ENCODE assay signal across 1 cellular context in the genomic region with DNA sequence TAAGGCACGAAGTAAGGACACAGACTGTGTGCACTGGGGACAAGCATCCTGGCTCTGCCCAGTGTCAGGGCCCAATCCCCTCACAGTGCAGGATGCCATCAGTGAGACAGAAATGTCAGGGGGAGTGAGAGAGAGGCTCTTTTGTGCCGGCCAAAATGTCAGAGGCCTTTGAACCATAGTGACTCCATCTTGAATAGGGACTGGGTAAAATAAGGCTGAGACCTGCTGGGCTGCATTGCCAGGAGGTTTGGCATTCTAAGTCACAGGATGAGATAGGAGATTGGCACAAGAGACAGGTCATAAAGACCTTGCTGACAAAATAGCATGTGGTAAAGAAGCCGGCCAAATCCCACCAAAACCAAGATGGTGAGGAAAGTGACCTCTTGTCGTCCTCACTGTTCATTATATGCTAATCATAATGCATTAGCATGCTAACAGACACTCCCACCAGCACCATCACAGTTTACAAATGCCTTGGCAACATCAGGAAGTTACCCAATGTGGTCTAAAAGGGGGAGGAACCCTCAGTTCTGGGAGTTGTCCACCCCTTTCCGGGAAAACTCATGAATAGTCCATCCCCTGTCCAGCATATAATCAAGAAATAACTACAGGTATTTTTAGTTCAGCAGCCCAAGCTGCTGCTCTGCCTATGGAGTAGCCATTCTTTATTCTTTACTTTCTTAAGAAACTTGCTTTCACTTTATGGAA.
TF ChIP-seq lines count a peak whose summit lies in the region.

No MANE protein-coding gene starts in this region.

TF ChIP-seq in K562, 482 proteins besides CTCF, POLR2A, EP300 and RAD21 (continued from another document and continues in another):
- TF ChIP-seq, protein P1, sequence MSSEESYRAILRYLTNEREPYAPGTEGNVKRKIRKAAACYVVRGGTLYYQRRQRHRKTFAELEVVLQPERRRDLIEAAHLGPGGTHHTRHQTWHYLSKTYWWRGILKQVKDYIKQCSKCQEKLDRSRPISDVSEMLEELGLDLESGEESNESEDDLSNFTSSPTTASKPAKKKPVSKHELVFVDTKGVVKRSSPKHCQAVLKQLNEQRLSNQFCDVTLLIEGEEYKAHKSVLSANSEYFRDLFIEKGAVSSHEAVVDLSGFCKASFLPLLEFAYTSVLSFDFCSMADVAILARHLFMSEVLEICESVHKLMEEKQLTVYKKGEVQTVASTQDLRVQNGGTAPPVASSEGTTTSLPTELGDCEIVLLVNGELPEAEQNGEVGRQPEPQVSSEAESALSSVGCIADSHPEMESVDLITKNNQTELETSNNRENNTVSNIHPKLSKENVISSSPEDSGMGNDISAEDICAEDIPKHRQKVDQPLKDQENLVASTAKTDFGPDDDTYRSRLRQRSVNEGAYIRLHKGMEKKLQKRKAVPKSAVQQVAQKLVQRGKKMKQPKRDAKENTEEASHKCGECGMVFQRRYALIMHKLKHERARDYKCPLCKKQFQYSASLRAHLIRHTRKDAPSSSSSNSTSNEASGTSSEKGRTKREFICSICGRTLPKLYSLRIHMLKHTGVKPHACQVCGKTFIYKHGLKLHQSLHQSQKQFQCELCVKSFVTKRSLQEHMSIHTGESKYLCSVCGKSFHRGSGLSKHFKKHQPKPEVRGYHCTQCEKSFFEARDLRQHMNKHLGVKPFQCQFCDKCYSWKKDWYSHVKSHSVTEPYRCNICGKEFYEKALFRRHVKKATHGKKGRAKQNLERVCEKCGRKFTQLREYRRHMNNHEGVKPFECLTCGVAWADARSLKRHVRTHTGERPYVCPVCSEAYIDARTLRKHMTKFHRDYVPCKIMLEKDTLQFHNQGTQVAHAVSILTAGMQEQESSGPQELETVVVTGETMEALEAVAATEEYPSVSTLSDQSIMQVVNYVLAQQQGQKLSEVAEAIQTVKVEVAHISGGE (CRISPR knock-in tag; IDR thresholded peaks at IDR 0.05): peak in 1 of 3 experiments; percentile 68; a peak in 2 of 6 replicates
- TF ChIP-seq HLTF (IDR thresholded peaks at IDR 0.05) (no peak), MIER1 (IDR thresholded peaks at IDR 0.05; ENCODE audit: low read depth) (no peak), DNMT1 (IDR thresholded peaks at IDR 0.05) (no peak), CREBBP (IDR thresholded peaks at IDR 0.05; ENCODE audit: low read depth, low read length) (no peak), ZNF445 (CRISPR knock-in tag; IDR thresholded peaks at IDR 0.05; ENCODE audit: low read depth) (peak; percentile 88; the same call in 1 of the 2 replicates), NR1H2 (CRISPR knock-in tag; IDR thresholded peaks at IDR 0.05) (no peak), RBM25 (IDR thresholded peaks at IDR 0.05; ENCODE audit: low read depth, low read length, severe bottlenecking) (no peak), NCOA1 (IDR thresholded peaks at IDR 0.05; ENCODE audit: low read depth) (no peak), SOX6 (IDR thresholded peaks at IDR 0.05) (peak; percentile 50; the same call in 1 of the 2 replicates), TFAM (CRISPR knock-in tag; conservative IDR thresholded peaks at IDR 0.05) (no peak), TSC22D4 (tag; IDR thresholded peaks at IDR 0.05) (no peak), ZFP36 (IDR thresholded peaks at IDR 0.05; ENCODE audit: low read depth, low read length, partially characterized antibody) (no peak), ZNF589 (CRISPR knock-in tag; IDR thresholded peaks at IDR 0.05; ENCODE audit: low read depth) (peak; percentile 89), MEIS2 (IDR thresholded peaks at IDR 0.05; ENCODE audit: partially characterized antibody) (no peak), ZNF174 (CRISPR knock-in tag; IDR thresholded peaks at IDR 0.05) (no peak), ZNF696 (CRISPR knock-in tag; conservative IDR thresholded peaks at IDR 0.05) (no peak), SNIP1 (IDR thresholded peaks at IDR 0.05; ENCODE audit: low read depth) (no peak), MAFK (IDR thresholded peaks at IDR 0.05; ENCODE audit: low read length) (no peak), RFX1 (IDR thresholded peaks at IDR 0.05) (peak; percentile 83), ZNF224 (CRISPR knock-in tag; IDR thresholded peaks at IDR 0.05) (no peak), FOSL1 (tag; conservative IDR thresholded peaks at IDR 0.05) (0 out of 2 replicates have a peak, but pooled peaks have one; percentile 36), SAFB (IDR thresholded peaks at IDR 0.05; ENCODE audit: borderline replicate concordance, low read depth, low read length) (no peak), RNF2 (IDR thresholded peaks at IDR 0.05) (no peak), PML (IDR thresholded peaks at IDR 0.05; ENCODE audit: low read length) (no peak), SRSF3 (IDR thresholded peaks at IDR 0.05; ENCODE audit: insufficient read depth, low read length) (no peak), PTBP1 (IDR thresholded peaks at IDR 0.05; ENCODE audit: low read depth, low read length) (no peak), MAFG (tag; conservative IDR thresholded peaks at IDR 0.05) (no peak; the same call in 1 of the 2 replicates), FOXA3 (CRISPR knock-in tag; conservative IDR thresholded peaks at IDR 0.05 in 1 of 2, IDR thresholded peaks at IDR 0.05 in 1 of 2) (no peak), NR3C1 (CRISPR knock-in tag; IDR thresholded peaks at IDR 0.05) (no peak), CHCHD3 (CRISPR knock-in tag; IDR thresholded peaks at IDR 0.05) (no peak), MYC (IDR thresholded peaks at IDR 0.05; ENCODE audit: low read depth, low read length) (no peak), MYC (CRISPR knock-in tag; IDR thresholded peaks at IDR 0.05; ENCODE audit: borderline replicate concordance, low read depth) (peak; percentile 80; the same call in 1 of the 2 replicates), ZBTB8A (IDR thresholded peaks at IDR 0.05; ENCODE audit: partially characterized antibody) (no peak), ZNF561 (CRISPR knock-in tag; conservative IDR thresholded peaks at IDR 0.05) (peak; percentile 75; the same call in 1 of the 2 replicates)
- TF ChIP-seq, protein P2, sequence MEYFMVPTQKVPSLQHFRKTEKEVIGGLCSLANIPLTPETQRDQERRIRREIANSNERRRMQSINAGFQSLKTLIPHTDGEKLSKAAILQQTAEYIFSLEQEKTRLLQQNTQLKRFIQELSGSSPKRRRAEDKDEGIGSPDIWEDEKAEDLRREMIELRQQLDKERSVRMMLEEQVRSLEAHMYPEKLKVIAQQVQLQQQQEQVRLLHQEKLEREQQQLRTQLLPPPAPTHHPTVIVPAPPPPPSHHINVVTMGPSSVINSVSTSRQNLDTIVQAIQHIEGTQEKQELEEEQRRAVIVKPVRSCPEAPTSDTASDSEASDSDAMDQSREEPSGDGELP (CRISPR knock-in tag; IDR thresholded peaks at IDR 0.05; ENCODE audit: borderline replicate concordance): no peak
- TF ChIP-seq, protein P3, sequence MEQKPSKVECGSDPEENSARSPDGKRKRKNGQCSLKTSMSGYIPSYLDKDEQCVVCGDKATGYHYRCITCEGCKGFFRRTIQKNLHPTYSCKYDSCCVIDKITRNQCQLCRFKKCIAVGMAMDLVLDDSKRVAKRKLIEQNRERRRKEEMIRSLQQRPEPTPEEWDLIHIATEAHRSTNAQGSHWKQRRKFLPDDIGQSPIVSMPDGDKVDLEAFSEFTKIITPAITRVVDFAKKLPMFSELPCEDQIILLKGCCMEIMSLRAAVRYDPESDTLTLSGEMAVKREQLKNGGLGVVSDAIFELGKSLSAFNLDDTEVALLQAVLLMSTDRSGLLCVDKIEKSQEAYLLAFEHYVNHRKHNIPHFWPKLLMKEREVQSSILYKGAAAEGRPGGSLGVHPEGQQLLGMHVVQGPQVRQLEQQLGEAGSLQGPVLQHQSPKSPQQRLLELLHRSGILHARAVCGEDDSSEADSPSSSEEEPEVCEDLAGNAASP (IDR thresholded peaks at IDR 0.05): no peak
- TF ChIP-seq, protein P4, sequence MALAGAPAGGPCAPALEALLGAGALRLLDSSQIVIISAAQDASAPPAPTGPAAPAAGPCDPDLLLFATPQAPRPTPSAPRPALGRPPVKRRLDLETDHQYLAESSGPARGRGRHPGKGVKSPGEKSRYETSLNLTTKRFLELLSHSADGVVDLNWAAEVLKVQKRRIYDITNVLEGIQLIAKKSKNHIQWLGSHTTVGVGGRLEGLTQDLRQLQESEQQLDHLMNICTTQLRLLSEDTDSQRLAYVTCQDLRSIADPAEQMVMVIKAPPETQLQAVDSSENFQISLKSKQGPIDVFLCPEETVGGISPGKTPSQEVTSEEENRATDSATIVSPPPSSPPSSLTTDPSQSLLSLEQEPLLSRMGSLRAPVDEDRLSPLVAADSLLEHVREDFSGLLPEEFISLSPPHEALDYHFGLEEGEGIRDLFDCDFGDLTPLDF (CRISPR knock-in tag; IDR thresholded peaks at IDR 0.05): no peak
- TF ChIP-seq, protein P5, sequence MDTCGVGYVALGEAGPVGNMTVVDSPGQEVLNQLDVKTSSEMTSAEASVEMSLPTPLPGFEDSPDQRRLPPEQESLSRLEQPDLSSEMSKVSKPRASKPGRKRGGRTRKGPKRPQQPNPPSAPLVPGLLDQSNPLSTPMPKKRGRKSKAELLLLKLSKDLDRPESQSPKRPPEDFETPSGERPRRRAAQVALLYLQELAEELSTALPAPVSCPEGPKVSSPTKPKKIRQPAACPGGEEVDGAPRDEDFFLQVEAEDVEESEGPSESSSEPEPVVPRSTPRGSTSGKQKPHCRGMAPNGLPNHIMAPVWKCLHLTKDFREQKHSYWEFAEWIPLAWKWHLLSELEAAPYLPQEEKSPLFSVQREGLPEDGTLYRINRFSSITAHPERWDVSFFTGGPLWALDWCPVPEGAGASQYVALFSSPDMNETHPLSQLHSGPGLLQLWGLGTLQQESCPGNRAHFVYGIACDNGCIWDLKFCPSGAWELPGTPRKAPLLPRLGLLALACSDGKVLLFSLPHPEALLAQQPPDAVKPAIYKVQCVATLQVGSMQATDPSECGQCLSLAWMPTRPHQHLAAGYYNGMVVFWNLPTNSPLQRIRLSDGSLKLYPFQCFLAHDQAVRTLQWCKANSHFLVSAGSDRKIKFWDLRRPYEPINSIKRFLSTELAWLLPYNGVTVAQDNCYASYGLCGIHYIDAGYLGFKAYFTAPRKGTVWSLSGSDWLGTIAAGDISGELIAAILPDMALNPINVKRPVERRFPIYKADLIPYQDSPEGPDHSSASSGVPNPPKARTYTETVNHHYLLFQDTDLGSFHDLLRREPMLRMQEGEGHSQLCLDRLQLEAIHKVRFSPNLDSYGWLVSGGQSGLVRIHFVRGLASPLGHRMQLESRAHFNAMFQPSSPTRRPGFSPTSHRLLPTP (IDR thresholded peaks at IDR 0.05; ENCODE audit: borderline replicate concordance, extremely low read depth, insufficient read length): no peak
- TF ChIP-seq, protein P6, sequence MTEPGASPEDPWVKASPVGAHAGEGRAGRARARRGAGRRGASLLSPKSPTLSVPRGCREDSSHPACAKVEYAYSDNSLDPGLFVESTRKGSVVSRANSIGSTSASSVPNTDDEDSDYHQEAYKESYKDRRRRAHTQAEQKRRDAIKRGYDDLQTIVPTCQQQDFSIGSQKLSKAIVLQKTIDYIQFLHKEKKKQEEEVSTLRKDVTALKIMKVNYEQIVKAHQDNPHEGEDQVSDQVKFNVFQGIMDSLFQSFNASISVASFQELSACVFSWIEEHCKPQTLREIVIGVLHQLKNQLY (CRISPR knock-in tag; conservative IDR thresholded peaks at IDR 0.05): no peak
- TF ChIP-seq, protein P7, sequence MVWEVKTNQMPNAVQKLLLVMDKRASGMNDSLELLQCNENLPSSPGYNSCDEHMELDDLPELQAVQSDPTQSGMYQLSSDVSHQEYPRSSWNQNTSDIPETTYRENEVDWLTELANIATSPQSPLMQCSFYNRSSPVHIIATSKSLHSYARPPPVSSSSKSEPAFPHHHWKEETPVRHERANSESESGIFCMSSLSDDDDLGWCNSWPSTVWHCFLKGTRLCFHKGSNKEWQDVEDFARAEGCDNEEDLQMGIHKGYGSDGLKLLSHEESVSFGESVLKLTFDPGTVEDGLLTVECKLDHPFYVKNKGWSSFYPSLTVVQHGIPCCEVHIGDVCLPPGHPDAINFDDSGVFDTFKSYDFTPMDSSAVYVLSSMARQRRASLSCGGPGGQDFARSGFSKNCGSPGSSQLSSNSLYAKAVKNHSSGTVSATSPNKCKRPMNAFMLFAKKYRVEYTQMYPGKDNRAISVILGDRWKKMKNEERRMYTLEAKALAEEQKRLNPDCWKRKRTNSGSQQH (CRISPR knock-in tag; IDR thresholded peaks at IDR 0.05): peak; percentile 56; the same call in 1 of the 2 replicates
- TF ChIP-seq, protein P8, sequence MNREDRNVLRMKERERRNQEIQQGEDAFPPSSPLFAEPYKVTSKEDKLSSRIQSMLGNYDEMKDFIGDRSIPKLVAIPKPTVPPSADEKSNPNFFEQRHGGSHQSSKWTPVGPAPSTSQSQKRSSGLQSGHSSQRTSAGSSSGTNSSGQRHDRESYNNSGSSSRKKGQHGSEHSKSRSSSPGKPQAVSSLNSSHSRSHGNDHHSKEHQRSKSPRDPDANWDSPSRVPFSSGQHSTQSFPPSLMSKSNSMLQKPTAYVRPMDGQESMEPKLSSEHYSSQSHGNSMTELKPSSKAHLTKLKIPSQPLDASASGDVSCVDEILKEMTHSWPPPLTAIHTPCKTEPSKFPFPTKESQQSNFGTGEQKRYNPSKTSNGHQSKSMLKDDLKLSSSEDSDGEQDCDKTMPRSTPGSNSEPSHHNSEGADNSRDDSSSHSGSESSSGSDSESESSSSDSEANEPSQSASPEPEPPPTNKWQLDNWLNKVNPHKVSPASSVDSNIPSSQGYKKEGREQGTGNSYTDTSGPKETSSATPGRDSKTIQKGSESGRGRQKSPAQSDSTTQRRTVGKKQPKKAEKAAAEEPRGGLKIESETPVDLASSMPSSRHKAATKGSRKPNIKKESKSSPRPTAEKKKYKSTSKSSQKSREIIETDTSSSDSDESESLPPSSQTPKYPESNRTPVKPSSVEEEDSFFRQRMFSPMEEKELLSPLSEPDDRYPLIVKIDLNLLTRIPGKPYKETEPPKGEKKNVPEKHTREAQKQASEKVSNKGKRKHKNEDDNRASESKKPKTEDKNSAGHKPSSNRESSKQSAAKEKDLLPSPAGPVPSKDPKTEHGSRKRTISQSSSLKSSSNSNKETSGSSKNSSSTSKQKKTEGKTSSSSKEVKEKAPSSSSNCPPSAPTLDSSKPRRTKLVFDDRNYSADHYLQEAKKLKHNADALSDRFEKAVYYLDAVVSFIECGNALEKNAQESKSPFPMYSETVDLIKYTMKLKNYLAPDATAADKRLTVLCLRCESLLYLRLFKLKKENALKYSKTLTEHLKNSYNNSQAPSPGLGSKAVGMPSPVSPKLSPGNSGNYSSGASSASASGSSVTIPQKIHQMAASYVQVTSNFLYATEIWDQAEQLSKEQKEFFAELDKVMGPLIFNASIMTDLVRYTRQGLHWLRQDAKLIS (CRISPR knock-in tag; IDR thresholded peaks at IDR 0.05): no peak
- TF ChIP-seq, protein P9, sequence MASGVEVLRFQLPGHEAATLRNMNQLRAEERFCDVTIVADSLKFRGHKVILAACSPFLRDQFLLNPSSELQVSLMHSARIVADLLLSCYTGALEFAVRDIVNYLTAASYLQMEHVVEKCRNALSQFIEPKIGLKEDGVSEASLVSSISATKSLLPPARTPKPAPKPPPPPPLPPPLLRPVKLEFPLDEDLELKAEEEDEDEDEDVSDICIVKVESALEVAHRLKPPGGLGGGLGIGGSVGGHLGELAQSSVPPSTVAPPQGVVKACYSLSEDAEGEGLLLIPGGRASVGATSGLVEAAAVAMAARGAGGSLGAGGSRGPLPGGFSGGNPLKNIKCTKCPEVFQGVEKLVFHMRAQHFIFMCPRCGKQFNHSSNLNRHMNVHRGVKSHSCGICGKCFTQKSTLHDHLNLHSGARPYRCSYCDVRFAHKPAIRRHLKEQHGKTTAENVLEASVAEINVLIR (CRISPR knock-in tag; IDR thresholded peaks at IDR 0.05): peak; percentile 61
